20 cellular contexts compared by ENCODE assay signal in the genomic region with DNA sequence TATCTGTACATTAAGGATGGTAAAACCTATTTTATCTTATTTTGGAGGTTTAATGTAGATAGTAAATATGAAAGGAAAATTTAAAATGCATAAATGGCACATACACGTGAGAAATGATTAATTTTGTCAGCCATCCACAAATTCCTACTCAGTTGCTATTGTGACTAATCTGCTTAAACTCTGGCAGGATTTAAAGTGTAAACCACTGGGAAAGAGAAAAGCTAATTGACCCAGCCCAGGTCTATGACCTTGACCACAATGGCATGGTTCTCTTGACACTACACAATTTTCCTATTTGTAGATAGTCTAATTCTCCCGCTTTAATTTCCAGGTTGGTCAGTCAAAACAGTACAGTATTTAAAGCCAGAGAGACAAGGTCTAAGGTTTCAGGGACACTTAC.
"Had no signal": no experiment of that assay in that cellular context is flagged by ENCODE, and none has a peak within 500 bp of the region (broad histone marks: within the 10 kb centered on the region; RNA-seq: fewer than 3 reads in every experiment).

No MANE protein-coding gene starts in this region.

- H3K4me1 ChIP-seq: breast epithelium, thyroid gland had no signal

- H3K27ac ChIP-seq: breast epithelium, coronary artery, neutrophil, pancreas, thyroid gland, WERI-Rb-1 had no signal

- H3K27me3 ChIP-seq: breast epithelium, neutrophil, pancreas, thyroid gland had no signal

- DNase-seq: activated CD4-positive, alpha-beta T cell treated with anti-CD3 and anti-CD28 coated beads for 1 hour; activated CD8-positive, alpha-beta memory T cell treated with anti-CD3 and anti-CD28 coated beads for 24 hours; activated CD8-positive, alpha-beta memory T cell treated with anti-CD3 and anti-CD28 coated beads, Interleukin-2, amount 50 U/mL, for 48 hours; activated effector memory CD4-positive, alpha-beta T cell treated with Interleukin-2 at 50 U/mL for 16 hours; activated naive CD4-positive, alpha-beta T cell treated with anti-CD3 and anti-CD28 coated beads, Interleukin-2, amount 50 U/mL, for 16 hours; activated T-cell treated with anti-CD3 and anti-CD28 coated beads, Interleukin-2, amount 50 U/mL, for 48 hours; aorta; erythroblast; left cardiac atrium; pancreas; stimulated activated CD8-positive, alpha-beta memory T cell treated with anti-CD3 and anti-CD28 coated beads, Interleukin-4, amount 100 ng/mL, for 48 hours; stimulated activated naive CD4-positive, alpha-beta T cell treated with Interleukin-2 at 50 U/mL for 16 hours; T-helper 2 cell; thyroid gland; WERI-Rb-1 had no signal

- H3K36me3 ChIP-seq: breast epithelium, neutrophil, pancreas, thyroid gland, WERI-Rb-1 had no signal

- ATAC-seq: left cardiac atrium; natural killer cell treated with Interleukin-12 subunit alpha and Interleukin-12 subunit beta and Interleukin-15 and Interleukin-18, amount 100 ng/mL, for 72 hours; pancreas; sciatic nerve had no signal

- H3K9me3 ChIP-seq: breast epithelium, neutrophil, pancreas, thyroid gland had no signal

- H3K4me3 ChIP-seq: breast epithelium, coronary artery, pancreas, thyroid gland had no signal
